23 cellular contexts compared by ENCODE assay signal in the genomic region with DNA sequence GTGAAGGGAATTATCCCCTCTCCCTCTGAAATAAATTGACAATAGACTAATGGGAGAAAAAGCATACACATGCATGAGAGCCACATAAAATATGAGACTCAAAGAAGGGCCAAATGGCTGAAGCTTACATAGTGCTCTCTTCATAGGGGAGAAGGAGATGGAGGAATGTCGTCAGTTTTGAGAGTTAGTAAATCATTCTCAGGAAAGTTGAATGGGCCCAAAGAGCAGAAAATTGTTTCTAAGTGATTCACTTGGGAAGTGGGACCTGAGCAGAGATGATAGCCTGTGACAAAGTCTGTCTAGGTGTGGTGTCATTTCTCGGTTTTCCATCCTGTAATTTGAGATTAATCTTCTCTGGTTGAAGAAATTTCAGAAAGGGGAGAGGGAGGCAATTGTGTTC.
"Had no signal": no experiment of that assay in that cellular context is flagged by ENCODE, and none has a peak within 500 bp of the region (broad histone marks: within the 10 kb centered on the region; RNA-seq: fewer than 3 reads in every experiment).

No MANE protein-coding gene starts in this region.

- ATAC-seq: activated CD4-positive, alpha-beta T cell treated with anti-CD3 and anti-CD28 coated beads for 36 hours; activated T-cell treated with anti-CD3 and anti-CD28 coated beads, Interleukin-2, amount 50 U/mL, for 4 hours; gastroesophageal sphincter; left ventricle myocardium superior; natural killer cell; stimulated activated naive CD8-positive, alpha-beta T cell treated with anti-CD3 and anti-CD28 coated beads, Interleukin-15, Interleukin-2, amounts not matched to agents 100 U/mL and 50 U/mL, for 24 hours had no signal

- H3K4me3 ChIP-seq: adrenal gland, ascending aorta, gastroesophageal sphincter, prostate gland, right atrium auricular region, tibial artery had no signal

- H3K27ac ChIP-seq: adrenal gland, ascending aorta, gastroesophageal sphincter, prostate gland, right atrium auricular region, tibial artery had no signal

- H3K9me3 ChIP-seq: adrenal gland, ascending aorta, gastroesophageal sphincter, prostate gland, right atrium auricular region, tibial artery had no signal

- H3K4me1 ChIP-seq: ascending aorta, gastroesophageal sphincter, prostate gland, right atrium auricular region, tibial artery had no signal

- H3K27me3 ChIP-seq: adrenal gland, ascending aorta, gastroesophageal sphincter, right atrium auricular region, tibial artery had no signal

- FAIRE-seq: colon, kidney had no signal

- DNase-seq: activated B cell treated with CpG ODN at 0.5 μM for 24 hours; activated CD4-positive, alpha-beta T cell treated with anti-CD3 and anti-CD28 coated beads for 36 hours; activated CD4-positive, alpha-beta T cell treated with anti-CD3 and anti-CD28 coated beads, Interleukin-2, amount 50 U/mL, for 4 hours; activated CD8-positive, alpha-beta memory T cell treated with anti-CD3 and anti-CD28 coated beads, Interleukin-2, amount 50 U/mL, for 48 hours; activated naive CD4-positive, alpha-beta T cell; activated T-cell treated with anti-CD3 and anti-CD28 coated beads, Interleukin-2, amount 50 U/mL, for 4 hours; adrenal gland; central memory CD4-positive, alpha-beta T cell; kidney; left ventricle myocardium superior; mammary epithelial cell; midbrain; natural killer cell; stimulated activated CD4-positive, alpha-beta T cell treated with anti-CD3 and anti-CD28 coated beads, Interleukin-12 subunit alpha, Interleukin-12 subunit beta, amount 100 ng/mL, for 4 hours; stimulated activated CD4-positive, alpha-beta T cell treated with anti-CD3 and anti-CD28 coated beads, Interleukin-4, amount 100 ng/mL, for 4 hours; stimulated activated naive CD8-positive, alpha-beta T cell treated with anti-CD3 and anti-CD28 coated beads, Interleukin-15, Interleukin-2, amounts not matched to agents 100 U/mL and 50 U/mL, for 24 hours; T1000; tibial artery had no signal

- H3K36me3 ChIP-seq: prostate gland had no signal
